ENCODE assay signal across 11 cellular contexts in the genomic region with DNA sequence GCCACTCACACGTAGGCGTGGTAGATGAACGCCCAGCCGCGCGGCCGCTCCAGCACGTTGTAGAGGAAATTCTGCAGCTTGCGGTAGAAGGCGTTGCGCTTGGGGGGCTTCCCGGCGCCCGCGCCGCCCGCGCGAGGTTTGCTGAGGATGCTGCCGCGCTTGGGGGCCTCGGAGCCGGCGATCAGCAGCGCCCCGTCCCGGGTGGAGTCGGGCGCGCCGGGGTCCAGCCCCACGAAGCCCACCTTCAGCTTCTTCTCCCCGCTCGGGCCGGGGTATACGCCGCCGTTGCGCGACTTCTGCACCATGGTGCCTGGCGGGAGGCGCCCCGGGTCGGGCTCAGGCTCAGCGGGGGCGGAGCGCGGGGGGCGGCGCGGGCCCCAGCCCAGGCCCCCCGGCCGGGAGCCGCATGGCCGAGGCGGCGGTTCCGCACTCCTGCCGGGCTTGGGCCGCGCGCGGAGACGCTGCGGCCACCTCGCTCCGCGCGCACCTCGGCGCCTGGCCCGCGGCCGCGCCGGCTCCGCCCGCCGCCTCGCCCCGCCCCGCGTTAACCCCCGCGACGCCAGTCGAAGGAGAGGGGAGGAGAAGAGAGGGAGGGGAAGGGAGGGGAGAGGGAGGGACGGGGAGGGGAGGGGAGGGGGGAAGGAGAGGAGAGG. TPM values are rescaled to one million over a fixed set of nuclear protein-coding genes. Genes with fewer than 3 reads are reported as not detected.
DNase-seq lines count a peak whose midpoint lies in the region; ATAC-seq, FAIRE-seq and TF ChIP-seq lines count a peak whose summit lies in the region.
"Had no signal": no experiment of that assay in that cellular context is flagged by ENCODE, and none has a peak within 500 bp of the region (broad histone marks: within the 10 kb centered on the region; RNA-seq: fewer than 3 reads in every experiment).

TSS of gene KCNQ2 (minus strand) at position 497 of the 653 bp plus-strand sequence. CDS start at position 305, 192 bp downstream.

- H3K4me2 ChIP-seq in mammary epithelial cell (ENCODE audit: insufficient read depth, low read depth, low read length): no peak within 1 kb of the TSS

- no peaks in the 10 kb centered on the region for H3K79me2 ChIP-seq in mammary epithelial cell (ENCODE audit: insufficient read depth, low read length)

- 8% methylated on average over 22 of the region's 88 CpGs for WGBS in mammary epithelial cell (ENCODE audit: low coverage, missing lambda C conversion rate)

- dilution Hi-C loops in mammary epithelial cell (cut with HindIII; ENCODE audit: low sequenced_read_pairs): loop anchor here (5.0 to 10.0 kb wide), 7 partner anchors 35 to 683 kb away; no protein-coding TSS in a partner anchor

- H3K9me3 ChIP-seq in breast epithelium: no peaks in the 10 kb centered on the region
- H3K9me3 ChIP-seq in mammary epithelial cell (replicated peaks; ENCODE audit: insufficient read depth, low read length): no peaks in the 10 kb centered on the region
- no peaks in the 10 kb centered on the region for H3K9me3 ChIP-seq in iPS-15b (ENCODE audit: control insufficient read depth, insufficient read depth, low read length)

- intact Hi-C loops in breast epithelium (cut with DNase I; ENCODE audit: low total_unique reads) (no loop called here), mammary epithelial cell (cut with micrococcal nuclease) (no loop called here)

- TF ChIP-seq CTCF in breast epithelium (IDR thresholded peaks at IDR 0.05) (no peak), mammary epithelial cell (conservative IDR thresholded peaks at IDR 0.05 in 1 of 2, IDR thresholded peaks at IDR 0.05 in 1 of 2; ENCODE audit: extremely low read depth in 1 of 2, insufficient read depth in 1 of 2, low read depth in 1 of 2, low read length in 2 of 2) (no peak)

- in situ Hi-C loops in mammary epithelial cell (cut with MboI; ENCODE audit: low sequenced_read_pairs in 2 of 2): no loop called here

- CTCF ChIA-PET in mammary epithelial cell (lab: Charles Lee; ENCODE audit: low non-redundant PET): no interaction called here

- H3K27me3 ChIP-seq in breast epithelium (peaks cover 4 to 90% of the 10 kb centered on the region in 2 donors), mammary epithelial cell (ENCODE audit: insufficient read depth, low read length) (peaks cover 34% of the 10 kb centered on the region), iPS-15b (ENCODE audit: control insufficient read depth, insufficient read depth, low read length) (peaks cover 15% of the 10 kb centered on the region)

- no peak for DNase-seq in breast epithelium (ENCODE audit: low spot score in 2 of 2)
- no peak for DNase-seq in mammary epithelial cell
- peak; percentile 21 for DNase-seq in NCI-H526 treated with DMSO at 0.1 percent for 48 hours (lab: John Stamatoyannopoulos, UW)
- DNase-seq in NK-92 (lab: John Stamatoyannopoulos, UW; ENCODE audit: unreplicated experiment): no peak
- no peak for DNase-seq in RCC 7860 (ENCODE audit: low spot score)
- DNase-seq: activated naive CD4-positive, alpha-beta T cell treated with Interleukin-2 at 50 U/mL for 16 hours; CD4-positive, CD25-positive, alpha-beta regulatory T cell had no signal

- H4K20me1 ChIP-seq in mammary epithelial cell (ENCODE audit: insufficient read depth, low read length): no peaks in the 10 kb centered on the region

- no peak within 1 kb of the TSS for H3K9ac ChIP-seq in mammary epithelial cell (ENCODE audit: insufficient read depth, low read length)
- no peak within 1 kb of the TSS for H3K9ac ChIP-seq in iPS-15b (ENCODE audit: low read depth, low read length)

- FAIRE-seq in RCC 7860 (lab: Jason Lieb, UNC): no peak

- H3K4me1 ChIP-seq in breast epithelium (peaks cover 0 to 9% of the 10 kb centered on the region in 2 donors), mammary epithelial cell (ENCODE audit: insufficient read depth, low read length) (no peaks in the 10 kb centered on the region), iPS-15b (ENCODE audit: control insufficient read depth, insufficient read depth, low read length) (peaks cover 2% of the 10 kb centered on the region)

- H2AFZ ChIP-seq in mammary epithelial cell (ENCODE audit: low read depth, low read length): no peak within 1 kb of the TSS

- no peak for TF ChIP-seq POLR2A in breast epithelium (IDR thresholded peaks at IDR 0.05)

- ATAC-seq in GM19328 (IDR thresholded peaks at IDR 0.05; ENCODE audit: unreplicated experiment): no peak

- H3K4me3 ChIP-seq in breast epithelium: peak within 1 kb of the TSS in 2 of 3 donors; percentile 27 to 55
- no peak within 1 kb of the TSS for H3K4me3 ChIP-seq in mammary epithelial cell (replicated peaks in 1 of 3; ENCODE audit: insufficient read depth in 1 of 3, low read depth in 2 of 3, low read length in 3 of 3)
- peak within 1 kb of the TSS; percentile 62 for H3K4me3 ChIP-seq in iPS-15b (ENCODE audit: low read depth, low read length)

- no TSS peak for BruUV-seq in mammary epithelial cell (replicated peaks; lab: Mats Ljungman, UMichigan)

- H3K27ac ChIP-seq in breast epithelium: no peak within 1 kb of the TSS
- H3K27ac ChIP-seq in mammary epithelial cell (ENCODE audit: insufficient read depth, low read depth, low read length): no peak within 1 kb of the TSS
- H3K27ac ChIP-seq in temporal lobe (ENCODE audit: low read depth, low read length): no peak within 1 kb of the TSS

- H3K36me3 ChIP-seq in breast epithelium (no peaks in the 10 kb centered on the region), mammary epithelial cell (ENCODE audit: insufficient read depth, low read length) (no peaks in the 10 kb centered on the region), iPS-15b (ENCODE audit: control insufficient read depth, insufficient read depth, low read length) (peaks cover 6% of the 10 kb centered on the region)

RNA-seq across cellular contexts. Expression of gene KCNQ2, which starts in this region (rescaled TPM):
- total RNA-seq in breast epithelium: not detected
- not detected for total RNA-seq in mammary epithelial cell
- polyA plus RNA-seq in mammary epithelial cell: not detected
- not detected for polyA minus RNA-seq in mammary epithelial cell
- total RNA-seq in temporal lobe: 136 TPM
- total RNA-seq: dermis microvascular lymphatic vessel endothelial cell had no signal

Comparison
In these comparisons a context has a peak if more than half of its experiments do, and no peak if none do; other contexts are left out.
1. RNA of gene KCNQ2 (total RNA-seq): 136 TPM in temporal lobe (single experiment); not detected in breast epithelium and not detected in mammary epithelial cell; every median in the first group is over 100 times any median in the second.
2. H3K4me3 ChIP-seq: peak in breast epithelium (2 of 3) and iPS-15b (single experiment); none in mammary epithelial cell (0 of 3).